Comparison of ENCODE assay signal across 8 cellular contexts in genomic region chr2:174682578-174683391, GRCh38.
A peak's percentile ranks its signal among the peaks of the same experiment; 100 is the strongest.
DNase-seq lines count a peak whose midpoint lies in the region; ATAC-seq and TF ChIP-seq lines count a peak whose summit lies in the region.

No MANE protein-coding gene starts in this region.

- peaks cover 19% of the 10 kb centered on the region for H3K4me1 ChIP-seq in DOHH2 (ENCODE audit: control insufficient read depth, low read length)

- peak; percentile 62 for ATAC-seq in GM21529 (IDR thresholded peaks at IDR 0.05; ENCODE audit: unreplicated experiment)
- ATAC-seq in left lobe of liver = peak; percentile 80

- peaks cover 50% of the 10 kb centered on the region for H3K4me1 Mint-ChIP-seq in activated CD4-positive, alpha-beta T cell treated with anti-CD3 and anti-CD28 coated beads, Interleukin-2, amount 10 ng/mL, durations not matched to agents 24 days and 14 days
- H3K4me1 Mint-ChIP-seq in dendritic cell treated with granulocyte-macrophage colony-stimulating factor and Interleukin-4, amounts not matched to agents 40 ng/mL and 50 ng/mL, for 4 days (ENCODE audit: low read depth) = peaks cover 70% of the 10 kb centered on the region

- peaks cover 32% of the 10 kb centered on the region for H3K27me3 ChIP-seq in DOHH2 (ENCODE audit: control insufficient read depth, low read length)

- no peaks in the 10 kb centered on the region for H4K20me1 ChIP-seq in DOHH2 (ENCODE audit: control insufficient read depth, insufficient read depth, low read depth, low read length)

- no peaks in the 10 kb centered on the region for H3K9me3 ChIP-seq in DOHH2 (ENCODE audit: control insufficient read depth, insufficient read depth, low read length)

- H3K27ac Mint-ChIP-seq in activated CD4-positive, alpha-beta T cell treated with anti-CD3 and anti-CD28 coated beads, Interleukin-2, amount 10 ng/mL, durations not matched to agents 24 days and 14 days = peak overlapping the region; percentile 97
- peak overlapping the region; percentile 82 for H3K27ac Mint-ChIP-seq in dendritic cell treated with granulocyte-macrophage colony-stimulating factor and Interleukin-4, amounts not matched to agents 40 ng/mL and 50 ng/mL, for 4 days

- H3K4me2 ChIP-seq in DOHH2 (ENCODE audit: low read length) = peak overlapping the region; percentile 86

- intact Hi-C loops in activated CD4-positive, alpha-beta T cell treated with anti-CD3 and anti-CD28 coated beads, Interleukin-2, amount 10 ng/mL, durations not matched to agents 24 days and 14 days (cut with micrococcal nuclease) = loop anchor here (1.0 to 5.0 kb wide), 6 partner anchors 48 to 485 kb away; partner anchors contain the start of genes ATF2 and GPR155
- intact Hi-C loops in dendritic cell treated with granulocyte-macrophage colony-stimulating factor and Interleukin-4, amounts not matched to agents 40 ng/mL and 50 ng/mL, for 4 days (cut with micrococcal nuclease) = loop anchor here (2.0 to 5.0 kb wide), 2 partner anchors 90 to 222 kb away; no protein-coding TSS in a partner anchor

- no peak overlapping the region for H3K27ac ChIP-seq in DOHH2 (ENCODE audit: low read depth, low read length)

- H3K4me3 ChIP-seq in DOHH2 (ENCODE audit: low read length) = peak overlapping the region; percentile 80

- no peaks in the 10 kb centered on the region for H3K27me3 Mint-ChIP-seq in activated CD4-positive, alpha-beta T cell treated with anti-CD3 and anti-CD28 coated beads, Interleukin-2, amount 10 ng/mL, durations not matched to agents 24 days and 14 days
- peaks cover 4% of the 10 kb centered on the region for H3K27me3 Mint-ChIP-seq in dendritic cell treated with granulocyte-macrophage colony-stimulating factor and Interleukin-4, amounts not matched to agents 40 ng/mL and 50 ng/mL, for 4 days

- no peaks in the 10 kb centered on the region for H3K9me3 Mint-ChIP-seq in activated CD4-positive, alpha-beta T cell treated with anti-CD3 and anti-CD28 coated beads, Interleukin-2, amount 10 ng/mL, durations not matched to agents 24 days and 14 days
- no peaks in the 10 kb centered on the region for H3K9me3 Mint-ChIP-seq in dendritic cell treated with granulocyte-macrophage colony-stimulating factor and Interleukin-4, amounts not matched to agents 40 ng/mL and 50 ng/mL, for 4 days

- peak overlapping the region; percentile 92 for H3K4me3 Mint-ChIP-seq in activated CD4-positive, alpha-beta T cell treated with anti-CD3 and anti-CD28 coated beads, Interleukin-2, amount 10 ng/mL, durations not matched to agents 24 days and 14 days
- H3K4me3 Mint-ChIP-seq in dendritic cell treated with granulocyte-macrophage colony-stimulating factor and Interleukin-4, amounts not matched to agents 40 ng/mL and 50 ng/mL, for 4 days = peak overlapping the region; percentile 78

- no peak for TF ChIP-seq CTCF in DOHH2 (IDR thresholded peaks at IDR 0.05; ENCODE audit: low read depth, low read length, poor library complexity, severe bottlenecking)

- H3K9me2 ChIP-seq in DOHH2 (replicated peaks; ENCODE audit: control insufficient read depth, low read length) = no peaks in the 10 kb centered on the region

- H3K79me2 ChIP-seq in DOHH2 (ENCODE audit: control insufficient read depth, low read length) = no peaks in the 10 kb centered on the region

- H3K36me3 ChIP-seq in DOHH2 (ENCODE audit: control insufficient read depth, low read length) = no peaks in the 10 kb centered on the region

- H3F3A ChIP-seq in DOHH2 (ENCODE audit: control insufficient read depth, insufficient read depth) = no peaks in the 10 kb centered on the region; the same call in 1 of the 2 replicates

- DNase-seq in LHCN-M2 (ENCODE audit: low read depth) (peak; percentile 61), left lobe of liver (ENCODE audit: low spot score) (peak; percentile 59), NCI-H1105 (lab: John Stamatoyannopoulos, UW) (no peak)
- peak; percentile 89 for DNase-seq in activated CD4-positive, alpha-beta T cell treated with anti-CD3 and anti-CD28 coated beads, Interleukin-2, amount 10 ng/mL, durations not matched to agents 24 days and 14 days
- DNase-seq in stimulated activated CD4-positive, alpha-beta T cell treated with anti-CD3 and anti-CD28 coated beads, Interleukin-2, amount 100 ng/mL, for 4 hours (ENCODE audit: low read depth) = peak; percentile 36

- H3K36me3 Mint-ChIP-seq in activated CD4-positive, alpha-beta T cell treated with anti-CD3 and anti-CD28 coated beads, Interleukin-2, amount 10 ng/mL, durations not matched to agents 24 days and 14 days (ENCODE audit: low read depth) = peaks cover 14% of the 10 kb centered on the region
- peaks cover 31% of the 10 kb centered on the region for H3K36me3 Mint-ChIP-seq in dendritic cell treated with granulocyte-macrophage colony-stimulating factor and Interleukin-4, amounts not matched to agents 40 ng/mL and 50 ng/mL, for 4 days (ENCODE audit: low read depth)
